ENCODE assay signal across 26 cellular contexts in the genomic region with DNA sequence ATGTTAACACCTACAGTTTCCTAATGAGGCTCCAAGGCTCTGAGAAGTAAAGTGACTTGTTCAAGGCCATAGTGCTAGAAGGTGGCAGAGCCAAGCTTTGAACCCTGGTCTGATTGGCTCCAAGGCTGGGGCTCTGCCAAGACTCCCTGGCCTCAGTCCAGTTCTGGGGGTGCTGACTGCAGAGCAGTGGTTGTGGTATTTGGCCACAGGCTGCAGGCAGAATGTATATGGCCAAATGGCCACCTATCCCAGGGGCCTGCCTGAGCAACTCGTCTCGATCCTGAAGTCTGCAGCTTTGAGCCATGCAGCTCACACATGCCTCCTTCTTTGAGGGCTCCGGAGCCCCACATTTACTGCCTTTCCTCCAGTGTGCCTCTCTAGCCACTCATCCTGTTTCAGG. TPM values are rescaled to one million over a fixed set of nuclear protein-coding genes. Genes with fewer than 3 reads are reported as not detected.
DNase-seq lines count a peak whose midpoint lies in the region; ATAC-seq and TF ChIP-seq lines count a peak whose summit lies in the region.
"Had no signal": no experiment of that assay in that cellular context is flagged by ENCODE, and none has a peak within 500 bp of the region (broad histone marks: within the 10 kb centered on the region; RNA-seq: fewer than 3 reads in every experiment).

No MANE protein-coding gene starts in this region.

- no peaks in the 10 kb centered on the region for H3K36me3 Mint-ChIP-seq in natural killer cell treated with Interleukin-12 subunit alpha and Interleukin-12 subunit beta and Interleukin-15 and Interleukin-18, amount 100 ng/mL, for 72 hours
- no peaks in the 10 kb centered on the region for H3K36me3 Mint-ChIP-seq in natural killer cell
- no peaks in the 10 kb centered on the region for H3K36me3 Mint-ChIP-seq in activated naive CD4-positive, alpha-beta T cell treated with anti-CD3 and anti-CD28 coated beads, Interleukin-2, amount 10 ng/mL, durations not matched to agents 7 days and 5 days
- no peaks in the 10 kb centered on the region for H3K36me3 Mint-ChIP-seq in CD4-positive, alpha-beta T cell (ENCODE audit: low read depth)
- H3K36me3 Mint-ChIP-seq: immature natural killer cell had no signal

- no peaks in the 10 kb centered on the region for H3K27me3 ChIP-seq in SJCRH30
- H3K27me3 ChIP-seq in CD4-positive, alpha-beta T cell (ENCODE audit: control insufficient read depth, insufficient read depth, low read length), result no peaks in the 10 kb centered on the region
- H3K27me3 ChIP-seq: gastrocnemius medialis, stomach, thyroid gland had no signal

- no peak overlapping the region for H3K27ac ChIP-seq in SJCRH30
- no peak overlapping the region for H3K27ac ChIP-seq in CD4-positive, alpha-beta T cell (ENCODE audit: low read depth, low read length)
- H3K27ac ChIP-seq: gastrocnemius medialis, prostate gland, stomach, thyroid gland had no signal

- POLR2A ChIA-PET in CD4-positive, alpha-beta T cell (lab: Charles Lee), result no interaction called here

- ATAC-seq in natural killer cell treated with Interleukin-12 subunit alpha and Interleukin-12 subunit beta and Interleukin-15 and Interleukin-18, amount 100 ng/mL, for 72 hours, result no peak
- no peak for ATAC-seq in natural killer cell
- ATAC-seq in GM18858 (IDR thresholded peaks at IDR 0.05; ENCODE audit: unreplicated experiment), result no peak
- ATAC-seq in CD4-positive, alpha-beta T cell (ENCODE audit: poor library complexity), result no peak
- ATAC-seq: gastrocnemius medialis, Panc1 had no signal

- peak overlapping the region in 1 of 2 donors; percentile 14 for H3K27ac Mint-ChIP-seq in natural killer cell treated with Interleukin-12 subunit alpha and Interleukin-12 subunit beta and Interleukin-15 and Interleukin-18, amount 100 ng/mL, for 72 hours
- H3K27ac Mint-ChIP-seq in natural killer cell, result no peak overlapping the region
- no peak overlapping the region for H3K27ac Mint-ChIP-seq in activated naive CD4-positive, alpha-beta T cell treated with anti-CD3 and anti-CD28 coated beads, Interleukin-2, amount 10 ng/mL, durations not matched to agents 7 days and 5 days
- H3K27ac Mint-ChIP-seq in CD4-positive, alpha-beta T cell, result no peak overlapping the region
- H3K27ac Mint-ChIP-seq: activated naive CD4-positive, alpha-beta T cell treated with anti-CD3 and anti-CD28 coated beads for 36 hours; activated T-helper 1 cell treated with anti-CD3 and anti-CD28 coated beads, Interleukin-12 subunit alpha, Interleukin-12 subunit beta, Interleukin-2, Interleukin-4 antibody, amounts not matched to agents 30 ng/mL and 10 ng/mL and 1 ng/mL, durations not matched to agents 14 hours and 24 hours and 36 hours had no signal

- CTCF ChIA-PET in activated naive CD4-positive, alpha-beta T cell treated with anti-CD3 and anti-CD28 coated beads, Interleukin-2, amount 10 ng/mL, durations not matched to agents 7 days and 5 days (lab: Charles Lee), result no interaction called here
- CTCF ChIA-PET in CD4-positive, alpha-beta T cell (lab: Charles Lee), result no interaction called here

- no peak overlapping the region for H3K4me3 Mint-ChIP-seq in natural killer cell treated with Interleukin-12 subunit alpha and Interleukin-12 subunit beta and Interleukin-15 and Interleukin-18, amount 100 ng/mL, for 72 hours
- no peak overlapping the region for H3K4me3 Mint-ChIP-seq in natural killer cell
- H3K4me3 Mint-ChIP-seq in activated naive CD4-positive, alpha-beta T cell treated with anti-CD3 and anti-CD28 coated beads, Interleukin-2, amount 10 ng/mL, durations not matched to agents 7 days and 5 days, result no peak overlapping the region
- no peak overlapping the region for H3K4me3 Mint-ChIP-seq in CD4-positive, alpha-beta T cell
- H3K4me3 Mint-ChIP-seq: activated naive CD4-positive, alpha-beta T cell treated with anti-CD3 and anti-CD28 coated beads for 36 hours; activated T-helper 1 cell treated with anti-CD3 and anti-CD28 coated beads, Interleukin-12 subunit alpha, Interleukin-12 subunit beta, Interleukin-2, Interleukin-4 antibody, amounts not matched to agents 30 ng/mL and 10 ng/mL and 1 ng/mL, durations not matched to agents 14 hours and 24 hours and 36 hours; immature natural killer cell had no signal

- H3K4me1 ChIP-seq in SJCRH30, result peaks cover 28% of the 10 kb centered on the region
- H3K4me1 ChIP-seq: prostate gland, thyroid gland had no signal

- H3K4me3 ChIP-seq in SJCRH30, result no peak overlapping the region
- H3K4me3 ChIP-seq: gastrocnemius medialis, prostate gland, stomach, thyroid gland had no signal

- TF ChIP-seq CTCF in natural killer cell (IDR thresholded peaks at IDR 0.05), result no peak
- TF ChIP-seq CTCF in CD4-positive, alpha-beta T cell (IDR thresholded peaks at IDR 0.05), result no peak

- no peaks in the 10 kb centered on the region for H3K9me3 ChIP-seq in SJCRH30 (replicated peaks)
- no peaks in the 10 kb centered on the region for H3K9me3 ChIP-seq in CD4-positive, alpha-beta T cell (ENCODE audit: control insufficient read depth, low read length)
- H3K9me3 ChIP-seq: gastrocnemius medialis, prostate gland, stomach, thyroid gland had no signal

- DNase-seq in natural killer cell treated with Interleukin-12 subunit alpha and Interleukin-12 subunit beta and Interleukin-15 and Interleukin-18, amount 100 ng/mL, for 72 hours (ENCODE audit: low spot score), result peak; percentile 32
- DNase-seq in natural killer cell, result no peak
- DNase-seq in SJCRH30, result peak; percentile 65
- peak; percentile 34 for DNase-seq in islet precursor cell
- no peak for DNase-seq in activated naive CD4-positive, alpha-beta T cell treated with anti-CD3 and anti-CD28 coated beads, Interleukin-2, amount 10 ng/mL, durations not matched to agents 7 days and 5 days
- no peak for DNase-seq in CD4-positive, alpha-beta T cell
- no peak for DNase-seq in anterior cingulate cortex (lab: John Stamatoyannopoulos, UW)
- DNase-seq: activated CD4-positive, alpha-beta T cell treated with anti-CD3 and anti-CD28 coated beads, Interleukin-2, amount 50 U/mL, for 48 hours; activated CD8-positive, alpha-beta memory T cell treated with anti-CD3 and anti-CD28 coated beads, Interleukin-2, amount 50 U/mL, for 4 hours; activated naive CD4-positive, alpha-beta T cell treated with anti-CD3 and anti-CD28 coated beads for 36 hours; gastrocnemius medialis; hippocampal formation; Kasumi-1; mesendoderm; NCI-H1092; NCI-H1694 treated with DMSO at 0.1 percent for 48 hours; NCI-H510A treated with DMSO at 0.1 percent for 48 hours; SIG-M5; stomach; T-helper 1 cell; thyroid gland had no signal

- peaks cover 7 to 13% of the 10 kb centered on the region in 2 donors for H3K4me1 Mint-ChIP-seq in natural killer cell treated with Interleukin-12 subunit alpha and Interleukin-12 subunit beta and Interleukin-15 and Interleukin-18, amount 100 ng/mL, for 72 hours (ENCODE audit: low read depth in 2 of 2)
- peaks cover 4 to 10% of the 10 kb centered on the region in 2 donors for H3K4me1 Mint-ChIP-seq in natural killer cell
- peaks cover 12% of the 10 kb centered on the region for H3K4me1 Mint-ChIP-seq in activated naive CD4-positive, alpha-beta T cell treated with anti-CD3 and anti-CD28 coated beads, Interleukin-2, amount 10 ng/mL, durations not matched to agents 7 days and 5 days
- peaks cover under 1% of the 10 kb centered on the region for H3K4me1 Mint-ChIP-seq in CD4-positive, alpha-beta T cell (ENCODE audit: low read depth)

- no peaks in the 10 kb centered on the region for H3K36me3 ChIP-seq in SJCRH30
- H3K36me3 ChIP-seq: gastrocnemius medialis, prostate gland, stomach, thyroid gland had no signal

- intact Hi-C loops in natural killer cell (cut with micrococcal nuclease), result no loop called here
- intact Hi-C loops in CD4-positive, alpha-beta T cell (cut with DNase I, micrococcal nuclease), result no loop called here

- H3K9me3 Mint-ChIP-seq in natural killer cell treated with Interleukin-12 subunit alpha and Interleukin-12 subunit beta and Interleukin-15 and Interleukin-18, amount 100 ng/mL, for 72 hours, result no peaks in the 10 kb centered on the region
- H3K9me3 Mint-ChIP-seq in natural killer cell, result no peaks in the 10 kb centered on the region
- no peaks in the 10 kb centered on the region for H3K9me3 Mint-ChIP-seq in activated naive CD4-positive, alpha-beta T cell treated with anti-CD3 and anti-CD28 coated beads, Interleukin-2, amount 10 ng/mL, durations not matched to agents 7 days and 5 days
- no peaks in the 10 kb centered on the region for H3K9me3 Mint-ChIP-seq in CD4-positive, alpha-beta T cell
- H3K9me3 Mint-ChIP-seq: activated naive CD4-positive, alpha-beta T cell treated with anti-CD3 and anti-CD28 coated beads for 36 hours; activated T-helper 1 cell treated with anti-CD3 and anti-CD28 coated beads, Interleukin-12 subunit alpha, Interleukin-12 subunit beta, Interleukin-2, Interleukin-4 antibody, amounts not matched to agents 30 ng/mL and 10 ng/mL and 1 ng/mL, durations not matched to agents 14 hours and 24 hours and 36 hours; immature natural killer cell had no signal

- no peaks in the 10 kb centered on the region for H3K27me3 Mint-ChIP-seq in natural killer cell treated with Interleukin-12 subunit alpha and Interleukin-12 subunit beta and Interleukin-15 and Interleukin-18, amount 100 ng/mL, for 72 hours
- H3K27me3 Mint-ChIP-seq in natural killer cell (ENCODE audit: low read depth in 2 of 2), result no peaks in the 10 kb centered on the region
- peaks cover 43% of the 10 kb centered on the region for H3K27me3 Mint-ChIP-seq in activated naive CD4-positive, alpha-beta T cell treated with anti-CD3 and anti-CD28 coated beads, Interleukin-2, amount 10 ng/mL, durations not matched to agents 7 days and 5 days
- no peaks in the 10 kb centered on the region for H3K27me3 Mint-ChIP-seq in CD4-positive, alpha-beta T cell

RNA-seq across cellular contexts. Expression of a gene that starts 9.7 kb away (rescaled TPM):
- total RNA-seq in natural killer cell treated with Interleukin-12 subunit alpha and Interleukin-12 subunit beta and Interleukin-15 and Interleukin-18, amount 100 ng/mL, for 72 hours, result 10 to 100 TPM; 11.4 to 38.7 TPM
- 10 to 100 TPM; 25.0 to 34.9 (median 33.0) TPM for total RNA-seq in natural killer cell
- total RNA-seq in SJCRH30 (2014; rRNA removed; shearing (Covaris generic)), result 26.1 and 28.4 TPM in 2 replicates
- 1 to 10 TPM in 1 of 2 experiments, under 1 TPM in 1; 0.89 to 1.7 TPM for total RNA-seq in CD4-positive, alpha-beta T cell

Comparison
In these comparisons a context has a peak if more than half of its experiments do, and no peak if none do; other contexts are left out.
1. DNase-seq: peak in natural killer cell treated with Interleukin-12 subunit alpha and Interleukin-12 subunit beta and Interleukin-15 and Interleukin-18, amount 100 ng/mL, for 72 hours (single experiment), SJCRH30 (2 of 2) and islet precursor cell (single experiment); none in natural killer cell (single experiment), activated naive CD4-positive, alpha-beta T cell treated with anti-CD3 and anti-CD28 coated beads, Interleukin-2, amount 10 ng/mL, durations not matched to agents 7 days and 5 days (single experiment), CD4-positive, alpha-beta T cell (0 of 10) and anterior cingulate cortex (0 of 58).